21 cellular contexts compared by ENCODE assay signal in the genomic region with DNA sequence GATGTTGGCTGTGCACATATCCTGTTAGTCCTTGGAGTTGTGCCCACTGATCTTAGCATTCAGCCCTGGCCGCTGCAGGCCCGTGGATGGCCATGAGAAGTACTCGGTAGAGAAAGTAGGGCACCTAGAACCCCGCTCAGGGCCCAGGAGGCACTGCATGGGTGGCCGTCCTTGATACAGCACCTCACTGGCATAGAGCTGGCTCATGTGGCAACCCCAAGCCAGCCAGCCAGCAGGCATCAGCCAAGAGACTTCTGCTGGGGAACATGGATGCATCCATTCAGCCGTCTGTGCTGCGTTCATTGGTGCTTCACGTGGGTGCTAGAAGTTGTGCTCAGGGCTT. TPM values are rescaled to one million over a fixed set of nuclear protein-coding genes. Genes with fewer than 3 reads are reported as not detected.
DNase-seq lines count a peak whose midpoint lies in the region; ATAC-seq, FAIRE-seq and TF ChIP-seq lines count a peak whose summit lies in the region.
"Had no signal": no experiment of that assay in that cellular context is flagged by ENCODE, and none has a peak within 500 bp of the region (broad histone marks: within the 10 kb centered on the region; RNA-seq: fewer than 3 reads in every experiment).

No MANE protein-coding gene starts in this region.

- H3K27me3 ChIP-seq in HepG2 (ENCODE audit: control insufficient read depth in 1 of 2, insufficient read depth in 2 of 2, low read length in 2 of 2) (no peaks in the 10 kb centered on the region), right lobe of liver (no peaks in the 10 kb centered on the region), WERI-Rb-1 (ENCODE audit: insufficient read depth, low read depth, severe bottlenecking) (no peaks in the 10 kb centered on the region)
- H3K27me3 ChIP-seq: ascending aorta, esophagus squamous epithelium, upper lobe of left lung had no signal

- TF ChIP-seq CTCF in HepG2 (CRISPR knock-in tag; IDR thresholded peaks at IDR 0.05) (no peak), right lobe of liver (IDR thresholded peaks at IDR 0.05) (no peak), WERI-Rb-1 (IDR thresholded peaks at IDR 0.05; ENCODE audit: low read depth, low read length) (no peak)

- H4K20me1 ChIP-seq in HepG2 (ENCODE audit: insufficient read depth, low read length): no peaks in the 10 kb centered on the region; the same call in 1 of the 2 replicates

- BruUV-seq in HepG2 (replicated peaks; lab: Mats Ljungman, UMichigan): no TSS peak

- no peak for TF ChIP-seq EP300 in HepG2 (IDR thresholded peaks at IDR 0.05; ENCODE audit: low read depth in 2 of 2, low read length in 2 of 2)
- no peak for TF ChIP-seq EP300 in HepG2 (CRISPR knock-in tag; IDR thresholded peaks at IDR 0.05; ENCODE audit: borderline replicate concordance)

- H3K4me1 ChIP-seq in HepG2 (ENCODE audit: insufficient read depth, low read length) (no peaks in the 10 kb centered on the region), right lobe of liver (peaks cover 0 to 16% (median 6%) of the 10 kb centered on the region in 4 donors)

- TF ChIP-seq POLR2A in HepG2 (IDR thresholded peaks at IDR 0.05; ENCODE audit: insufficient read depth in 1 of 2, low read depth in 2 of 2, low read length in 2 of 2) (no peak), right lobe of liver (IDR thresholded peaks at IDR 0.05) (no peak)

- H2AFZ ChIP-seq in HepG2 (ENCODE audit: low read length): no peak overlapping the region

- no peak for FAIRE-seq in HepG2 (lab: Jason Lieb, UNC)

- in situ Hi-C loops in HepG2 (cut with HindIII; ENCODE audit: extremely low pct_ligation_motif_present, low pct_unique_long_range_greater_than_20kb): no loop called here

- POLR2A ChIA-PET in HepG2 (lab: Yijun Ruan, JAX) (no interaction called here), T-cell (lab: Charles Lee) (interaction anchor here (0.6 kb wide), 2 partner anchors 120 to 126 kb away, joined by 3 to 4 read pairs; no protein-coding TSS in a partner anchor)
- POLR2A ChIA-PET in naive thymus-derived CD8-positive, alpha-beta T cell (lab: Charles Lee): interaction anchor here (1.1 to 3.3 kb wide), 5 partner anchors 10 to 201 kb away, joined by 4 to 61 read pairs (median 8); a partner anchor contains a TSS

- H3K36me3 Mint-ChIP-seq in naive thymus-derived CD8-positive, alpha-beta T cell: peaks cover 0 to 13% (median 3%) of the 10 kb centered on the region in 3 donors
- H3K36me3 Mint-ChIP-seq in T-cell: peaks cover 32% of the 10 kb centered on the region

- ATAC-seq in HepG2 (no peak; the same call in 2 of the 3 replicates), right lobe of liver (no peak), T-cell (replicated peaks in 1 of 4) (no peak)
- no peak for ATAC-seq in naive thymus-derived CD8-positive, alpha-beta T cell

- peak overlapping the region in 7 of 10 donors; percentile 14 to 85 (median 80) for H3K4me3 Mint-ChIP-seq in naive thymus-derived CD8-positive, alpha-beta T cell
- peak overlapping the region in 1 of 3 donors; percentile 32 for H3K4me3 Mint-ChIP-seq in T-cell
- H3K4me3 Mint-ChIP-seq: activated naive CD4-positive, alpha-beta T cell treated with anti-CD3 and anti-CD28 coated beads, Interleukin-2, amount 10 ng/mL, durations not matched to agents 7 days and 5 days; dendritic cell treated with granulocyte-macrophage colony-stimulating factor and Interleukin-4, amounts not matched to agents 40 ng/mL and 50 ng/mL, for 4 days had no signal

- peaks cover 43 to 80% (median 71%) of the 10 kb centered on the region in 4 donors for H3K4me1 Mint-ChIP-seq in naive thymus-derived CD8-positive, alpha-beta T cell
- H3K4me1 Mint-ChIP-seq in T-cell: peaks cover 38 to 70% (median 55%) of the 10 kb centered on the region in 3 donors

- H3K79me2 ChIP-seq in HepG2 (ENCODE audit: insufficient read depth, low read length): peaks cover 15% of the 10 kb centered on the region

- intact Hi-C loops in HepG2 (cut with micrococcal nuclease; ENCODE audit: unreplicated experiment) (no loop called here), right lobe of liver (cut with DNase I) (no loop called here)

- H3K4me2 ChIP-seq in HepG2 (ENCODE audit: low read depth, low read length): no peak overlapping the region

- CTCF ChIA-PET in HepG2 (lab: Yijun Ruan, JAX; ENCODE audit: low intra/inter-chr PET ratio, low total read pairs): no interaction called here
- CTCF ChIA-PET in T-cell (lab: Charles Lee): no interaction called here

- 87% methylated on average over 8 of the region's 8 CpGs for WGBS in HepG2 (ENCODE audit: low lambda C conversion rate)
- 50% methylated on average over 2 of the region's 8 CpGs for WGBS in right lobe of liver (ENCODE audit: insufficient coverage, low coverage, low lambda C conversion rate, missing lambda C conversion rate)

- TF ChIP-seq RAD21 in HepG2 (CRISPR knock-in tag; IDR thresholded peaks at IDR 0.05): no peak

- H3K9me3 ChIP-seq in HepG2 (ENCODE audit: low read length) (no peaks in the 10 kb centered on the region), right lobe of liver (no peaks in the 10 kb centered on the region), WERI-Rb-1 (ENCODE audit: severe bottlenecking) (no peaks in the 10 kb centered on the region)
- H3K9me3 ChIP-seq: ascending aorta, esophagus squamous epithelium, prostate gland, upper lobe of left lung had no signal

- H3K9ac ChIP-seq in HepG2 (ENCODE audit: insufficient read depth, low read depth, low read length): no peak overlapping the region

- no peaks in the 10 kb centered on the region for H3K27me3 Mint-ChIP-seq in naive thymus-derived CD8-positive, alpha-beta T cell
- no peaks in the 10 kb centered on the region for H3K27me3 Mint-ChIP-seq in T-cell
- H3K27me3 Mint-ChIP-seq: activated naive CD4-positive, alpha-beta T cell treated with anti-CD3 and anti-CD28 coated beads, Interleukin-2, amount 10 ng/mL, durations not matched to agents 7 days and 5 days; dendritic cell treated with granulocyte-macrophage colony-stimulating factor and Interleukin-4, amounts not matched to agents 40 ng/mL and 50 ng/mL, for 4 days had no signal

- no peak overlapping the region for H3K4me3 ChIP-seq in HepG2 (replicated peaks in 1 of 3; ENCODE audit: insufficient read depth in 1 of 3, low read depth in 2 of 3, low read length in 3 of 3)
- no peak overlapping the region for H3K4me3 ChIP-seq in right lobe of liver
- no peak overlapping the region for H3K4me3 ChIP-seq in WERI-Rb-1 (ENCODE audit: low read depth, low read length)
- H3K4me3 ChIP-seq: ascending aorta, esophagus squamous epithelium, prostate gland, SK-N-MC, upper lobe of left lung had no signal

- H3K27ac Mint-ChIP-seq in naive thymus-derived CD8-positive, alpha-beta T cell: peak overlapping the region; percentile 87 to 97 (median 94)
- peak overlapping the region in 1 of 2 donors; percentile 91 for H3K27ac Mint-ChIP-seq in T-cell
- H3K27ac Mint-ChIP-seq: activated naive CD4-positive, alpha-beta T cell treated with anti-CD3 and anti-CD28 coated beads, Interleukin-2, amount 10 ng/mL, durations not matched to agents 7 days and 5 days; dendritic cell treated with granulocyte-macrophage colony-stimulating factor and Interleukin-4, amounts not matched to agents 40 ng/mL and 50 ng/mL, for 4 days had no signal

- H3K36me3 ChIP-seq in HepG2 (replicated peaks in 1 of 2; ENCODE audit: control insufficient read depth in 1 of 2, insufficient read depth in 2 of 2, low read length in 2 of 2) (peaks cover 7 to 25% of the 10 kb centered on the region in 2 experiments; a peak in 4 of 5 replicates), right lobe of liver (peaks cover 0 to 2% (median 0%) of the 10 kb centered on the region in 4 donors), WERI-Rb-1 (peaks cover 67% of the 10 kb centered on the region)

- peaks cover 0 to 4% (median 0%) of the 10 kb centered on the region in 9 donors for H3K9me3 Mint-ChIP-seq in naive thymus-derived CD8-positive, alpha-beta T cell
- peaks cover 0 to 4% (median 3%) of the 10 kb centered on the region in 3 donors for H3K9me3 Mint-ChIP-seq in T-cell
- H3K9me3 Mint-ChIP-seq: activated naive CD4-positive, alpha-beta T cell treated with anti-CD3 and anti-CD28 coated beads, Interleukin-2, amount 10 ng/mL, durations not matched to agents 7 days and 5 days had no signal

- DNase-seq in HepG2 (ENCODE audit: low spot score): no peak
- DNase-seq in right lobe of liver: no peak
- peak; percentile 2 for DNase-seq in WERI-Rb-1
- no peak for DNase-seq in naive thymus-derived CD8-positive, alpha-beta T cell
- no peak for DNase-seq in SW480 (ENCODE audit: low spot score)
- no peak for DNase-seq in T-cell
- no peak for DNase-seq in SIG-M5 treated with dmso at 0.1 percent for 504 hours (lab: John Stamatoyannopoulos, UW; ENCODE audit: unreplicated experiment)
- DNase-seq: activated CD4-positive, alpha-beta T cell treated with anti-CD3 and anti-CD28 coated beads for 4 hours; activated naive CD4-positive, alpha-beta T cell treated with anti-CD3 and anti-CD28 coated beads, Interleukin-2, amount 10 ng/mL, durations not matched to agents 7 days and 5 days; C1 segment of cervical spinal cord; central memory CD4-positive, alpha-beta T cell; esophagus squamous epithelium; foreskin melanocyte; KBM-7; NCI-H1436; NCI-H748 treated with DMSO at 0.1 percent for 48 hours; upper lobe of left lung had no signal

- H3K27ac ChIP-seq in HepG2 (ENCODE audit: extremely low read length, insufficient read depth, low read length): no peak overlapping the region
- no peak overlapping the region for H3K27ac ChIP-seq in right lobe of liver
- H3K27ac ChIP-seq in WERI-Rb-1: no peak overlapping the region
- H3K27ac ChIP-seq: ascending aorta, esophagus squamous epithelium, SK-N-MC, upper lobe of left lung had no signal

RNA-seq across cellular contexts. Expression of a gene that starts 10.5 kb away (rescaled TPM):
- total RNA-seq in HepG2 (2016; rRNA removed; fragmentation: Illumina TruSeq; extraction: Trizol): 82.0 and 86.3 TPM in 2 replicates
- 5.4 and 6.5 TPM in 2 replicates for total RNA-seq in HepG2 (2016; cell fraction: cytosol; rRNA removed; fragmentation: Illumina TruSeq; extraction: Trizol; ENCODE audit: low read depth)
- total RNA-seq in HepG2 (2016; cell fraction: insoluble cytoplasmic fraction; rRNA removed; fragmentation: Illumina TruSeq; extraction: Trizol): 69.1 and 89.6 TPM in 2 replicates
- total RNA-seq in HepG2 (2016; cell fraction: membrane; rRNA removed; fragmentation: Illumina TruSeq; extraction: Trizol): 18.0 and 19.5 TPM in 2 replicates
- 59.8 and 63.0 TPM in 2 replicates for total RNA-seq in HepG2 (2016; cell fraction: nucleus; rRNA removed; fragmentation: Illumina TruSeq; extraction: Trizol)
- 24.2 and 37.5 TPM in 2 replicates for polyA plus RNA-seq in HepG2 (2011; rRNA removed)
- 24.4 and 27.4 TPM in 2 replicates for polyA plus RNA-seq in HepG2 (2011; cell fraction: cytosol; rRNA removed)
- 111 and 112 TPM in 2 replicates for polyA plus RNA-seq in HepG2 (2011; cell fraction: nucleus; rRNA removed)
- polyA plus RNA-seq in HepG2 (2012): 26.9 and 46.5 TPM in 2 replicates
- polyA plus RNA-seq in HepG2 (2016; cell fraction: cytosol; fragmentation: Illumina TruSeq; extraction: Trizol; ENCODE audit: low read depth): 3.5 TPM in 2 replicates
- 45.7 and 58.6 TPM in 2 replicates for polyA plus RNA-seq in HepG2 (2016; cell fraction: insoluble cytoplasmic fraction; fragmentation: Illumina TruSeq; extraction: Trizol; ENCODE audit: low read depth)
- polyA plus RNA-seq in HepG2 (2016; cell fraction: membrane; fragmentation: Illumina TruSeq; extraction: Trizol; ENCODE audit: low read depth): 7.2 and 9.8 TPM in 2 replicates
- 79.7 and 85.5 TPM in 2 replicates for polyA plus RNA-seq in HepG2 (2016; cell fraction: nucleus; fragmentation: Illumina TruSeq; extraction: Trizol; ENCODE audit: insufficient read depth, low read depth)
- polyA minus RNA-seq in HepG2 (2011; rRNA and poly(A)+ RNA removed; ENCODE audit: low replicate concordance): 26.5 and 80.5 TPM in 2 replicates
- polyA minus RNA-seq in HepG2 (2011; cell fraction: cytosol; rRNA and poly(A)+ RNA removed): 36.1 and 38.1 TPM in 2 replicates
- 27.9 and 31.3 TPM in 2 replicates for polyA minus RNA-seq in HepG2 (2011; cell fraction: nucleus; rRNA and poly(A)+ RNA removed)
- 10 to 100 TPM in 3 of 6 experiments, 1 to 10 TPM in 3; 6.6 to 27.4 (median 13.2) TPM for total RNA-seq in right lobe of liver
- total RNA-seq in naive thymus-derived CD8-positive, alpha-beta T cell: 10 to 100 TPM; 50.2 to 54.4 TPM
- 100 to 1,000 TPM in 1 of 3 donors, 10 to 100 TPM in 2; 39.9 to 107 (median 71.3) TPM for polyA plus RNA-seq in naive thymus-derived CD8-positive, alpha-beta T cell
- total RNA-seq in T-cell: 10 to 100 TPM; 29.7 to 53.4 (median 36.5) TPM
